In the genomic region with DNA sequence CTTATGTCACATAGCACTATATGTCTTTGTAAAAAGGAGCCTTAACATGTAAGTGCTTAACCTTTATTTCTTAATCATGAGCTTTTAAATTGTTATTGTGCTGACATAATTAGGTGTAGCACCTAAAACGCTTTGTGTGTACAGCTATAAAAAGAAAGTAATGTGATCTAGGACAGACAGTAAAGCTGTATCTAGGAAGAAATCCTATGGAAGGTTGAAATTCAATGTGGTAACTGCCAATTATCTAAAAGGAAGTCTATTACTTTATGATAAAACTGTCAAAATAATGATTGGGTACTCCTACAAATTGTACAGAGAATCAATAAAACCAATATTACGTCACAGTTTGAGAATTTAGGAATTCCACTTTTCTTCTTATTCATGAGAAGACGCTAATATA, we compare ENCODE assay signal across 13 cellular contexts.
DNase-seq lines count a peak whose midpoint lies in the region; ATAC-seq and TF ChIP-seq lines count a peak whose summit lies in the region.
"Had no signal": no experiment of that assay in that cellular context is flagged by ENCODE, and none has a peak within 500 bp of the region (broad histone marks: within the 10 kb centered on the region; RNA-seq: fewer than 3 reads in every experiment).

No MANE protein-coding gene starts in this region.

- no peak for ATAC-seq in HG02938 (IDR thresholded peaks at IDR 0.05; ENCODE audit: unreplicated experiment)
- no peak for ATAC-seq in HG03045 (IDR thresholded peaks at IDR 0.05; ENCODE audit: unreplicated experiment)
- ATAC-seq: CD8-positive, alpha-beta T cell had no signal

- H3K4me3 Mint-ChIP-seq in progenitor cell of endocrine pancreas (ENCODE audit: low read depth), result no peak overlapping the region
- H3K4me3 Mint-ChIP-seq: B cell; CD4-positive, CD25-positive, alpha-beta regulatory T cell; CD8-positive, alpha-beta T cell had no signal

- H3K27ac Mint-ChIP-seq in progenitor cell of endocrine pancreas, result peak overlapping the region; percentile 41
- H3K27ac Mint-ChIP-seq: B cell; CD4-positive, CD25-positive, alpha-beta regulatory T cell; CD8-positive, alpha-beta T cell had no signal

- H3K9me3 Mint-ChIP-seq in progenitor cell of endocrine pancreas (ENCODE audit: low read depth), result peaks cover 7% of the 10 kb centered on the region
- H3K9me3 Mint-ChIP-seq: CD8-positive, alpha-beta T cell had no signal

- TF ChIP-seq CTCF in progenitor cell of endocrine pancreas (IDR thresholded peaks at IDR 0.05; ENCODE audit: unreplicated experiment), result no peak

- DNase-seq in NCI-H748 (lab: John Stamatoyannopoulos, UW; ENCODE audit: unreplicated experiment) (peak; percentile 19), NCI-H748 treated with DMSO at 0.1 percent for 48 hours (lab: John Stamatoyannopoulos, UW) (no peak), NCI-H2081 treated with DMSO at 0.1 percent for 48 hours (lab: John Stamatoyannopoulos, UW) (peak; percentile 70), progenitor cell of endocrine pancreas (ENCODE audit: low spot score, unreplicated experiment) (no peak)
- DNase-seq: Caco-2; CD4-positive, CD25-positive, alpha-beta regulatory T cell; CD8-positive, alpha-beta T cell; DMS153; DND-41; GOT3 had no signal

- H3K36me3 Mint-ChIP-seq in progenitor cell of endocrine pancreas (ENCODE audit: insufficient read depth), result peaks cover 13% of the 10 kb centered on the region

- peaks cover 23% of the 10 kb centered on the region for H3K4me1 Mint-ChIP-seq in progenitor cell of endocrine pancreas (ENCODE audit: low read depth)
- H3K4me1 Mint-ChIP-seq: B cell; CD4-positive, CD25-positive, alpha-beta regulatory T cell had no signal

- no peaks in the 10 kb centered on the region for H3K27me3 Mint-ChIP-seq in progenitor cell of endocrine pancreas
- H3K27me3 Mint-ChIP-seq: B cell; CD4-positive, CD25-positive, alpha-beta regulatory T cell had no signal

Comparison
In these comparisons a context has a peak if more than half of its experiments do, and no peak if none do; other contexts are left out.
1. DNase-seq: peak in NCI-H748 (single experiment) and NCI-H2081 treated with DMSO at 0.1 percent for 48 hours (single experiment); none in NCI-H748 treated with DMSO at 0.1 percent for 48 hours (single experiment) and progenitor cell of endocrine pancreas (single experiment).